ENCODE assay signal across 20 cellular contexts in genomic region chr7:108627476-108628051, GRCh38.
"Had no signal": no experiment of that assay in that cellular context is flagged by ENCODE, and none has a peak within 500 bp of the region (broad histone marks: within the 10 kb centered on the region; RNA-seq: fewer than 3 reads in every experiment).

No MANE protein-coding gene starts in this region.

- ATAC-seq: HepG2 had no signal

- DNase-seq: IMR-90, Karpas-422, KG1, MG63, NCI-H1092, NCI-H1436, NCI-H187, NCI-H2029, NCI-H2081 treated with DMSO at 0.1 percent for 48 hours, NCI-H2171, NCI-H226, NCI-H446, NCI-H510A, NCI-H524 treated with DMSO at 0.1 percent for 48 hours, NCI-H69, NCI-H774, Right ventricle myocardium superior, RPMI8226, SIG-M5 had no signal
